In genomic region chr21:25573409-25574206, GRCh38 we compare ENCODE assay signal across 8 cellular contexts. TPM values are rescaled to one million over a fixed set of nuclear protein-coding genes. Genes with fewer than 3 reads are reported as not detected.
DNase-seq lines count a peak whose midpoint lies in the region; ATAC-seq, FAIRE-seq and TF ChIP-seq lines count a peak whose summit lies in the region.

No MANE protein-coding gene starts in this region.

- intact Hi-C loops in MCF 10A (cut with micrococcal nuclease), result loop anchor here (2.0 kb wide), 1 partner anchor 153 kb away; no protein-coding TSS in a partner anchor
- intact Hi-C loops in breast epithelium (cut with DNase I; ENCODE audit: low total_unique reads), result no loop called here
- intact Hi-C loops in prostate gland (cut with DNase I), result no loop called here

- BruUV-seq in MCF 10A (replicated peaks; lab: Mats Ljungman, UMichigan), result no TSS peak

- CTCF ChIA-PET in MCF 10A (lab: Yijun Ruan, JAX), result interaction anchor here (2.0 kb wide), 1 partner anchor 153 kb away, joined by 5 read pairs; no protein-coding TSS in a partner anchor

- H3K27me3 Mint-ChIP-seq in MCF 10A (ENCODE audit: insufficient read depth, unreplicated experiment), result no peaks in the 10 kb centered on the region
- H3K27me3 Mint-ChIP-seq in T-helper 17 cell, result no peaks in the 10 kb centered on the region
- H3K27me3 Mint-ChIP-seq in osteocyte (ENCODE audit: unreplicated experiment), result no peaks in the 10 kb centered on the region

- no peaks in the 10 kb centered on the region for H3K9me3 Mint-ChIP-seq in MCF 10A (ENCODE audit: unreplicated experiment)
- H3K9me3 Mint-ChIP-seq in osteocyte (ENCODE audit: unreplicated experiment), result no peaks in the 10 kb centered on the region

- H3K27ac Mint-ChIP-seq in MCF 10A (ENCODE audit: low read depth, unreplicated experiment) (no peak overlapping the region), T-helper 17 cell (peak overlapping the region; percentile 95), osteocyte (ENCODE audit: unreplicated experiment) (peak overlapping the region; percentile 84)

- H3K36me3 Mint-ChIP-seq in MCF 10A (ENCODE audit: insufficient read depth, unreplicated experiment) (peaks cover 11% of the 10 kb centered on the region), T-helper 17 cell (ENCODE audit: low read depth) (peaks cover 2% of the 10 kb centered on the region), osteocyte (ENCODE audit: unreplicated experiment) (peaks cover 14% of the 10 kb centered on the region)

- H3K4me3 ChIP-seq in breast epithelium (no peak overlapping the region), bronchial epithelial cell (ENCODE audit: low read depth, low read length) (no peak overlapping the region), prostate gland (no peak overlapping the region), right atrium auricular region (no peak overlapping the region)

- TF ChIP-seq POLR2A in breast epithelium (IDR thresholded peaks at IDR 0.05) (no peak), prostate gland (IDR thresholded peaks at IDR 0.05) (no peak)

- TF ChIP-seq CTCF in MCF 10A (IDR thresholded peaks at IDR 0.05; ENCODE audit: unreplicated experiment) (no peak), breast epithelium (IDR thresholded peaks at IDR 0.05) (no peak), bronchial epithelial cell (IDR thresholded peaks at IDR 0.05; ENCODE audit: insufficient read depth, low read length, severe bottlenecking) (no peak), osteocyte (IDR thresholded peaks at IDR 0.05) (no peak), prostate gland (IDR thresholded peaks at IDR 0.05) (no peak), right atrium auricular region (IDR thresholded peaks at IDR 0.05) (no peak)

- H3K27ac ChIP-seq in breast epithelium (no peak overlapping the region), prostate gland (peak overlapping the region in 1 of 2 donors; percentile 13), right atrium auricular region (no peak overlapping the region)

- H3K4me1 Mint-ChIP-seq in MCF 10A (ENCODE audit: insufficient read depth, unreplicated experiment), result peaks cover 5% of the 10 kb centered on the region
- peaks cover 43% of the 10 kb centered on the region for H3K4me1 Mint-ChIP-seq in T-helper 17 cell
- H3K4me1 Mint-ChIP-seq in osteocyte (ENCODE audit: unreplicated experiment), result peaks cover 30% of the 10 kb centered on the region

- WGBS in prostate gland, result 51% methylated on average over 6 of the region's 6 CpGs

- H3K27me3 ChIP-seq in breast epithelium (no peaks in the 10 kb centered on the region), bronchial epithelial cell (ENCODE audit: control insufficient read depth, insufficient read depth, low read length) (no peaks in the 10 kb centered on the region), prostate gland (replicated peaks; ENCODE audit: insufficient read depth) (no peaks in the 10 kb centered on the region), right atrium auricular region (no peaks in the 10 kb centered on the region)

- H3K4me1 ChIP-seq in breast epithelium (no peaks in the 10 kb centered on the region), prostate gland (replicated peaks) (no peaks in the 10 kb centered on the region), right atrium auricular region (no peaks in the 10 kb centered on the region)

- H3K9me3 ChIP-seq in breast epithelium (no peaks in the 10 kb centered on the region), T-helper 17 cell (ENCODE audit: control insufficient read depth, low read length, poor library complexity, severe bottlenecking) (no peaks in the 10 kb centered on the region), prostate gland (no peaks in the 10 kb centered on the region), right atrium auricular region (no peaks in the 10 kb centered on the region)

- no peak for FAIRE-seq in bronchial epithelial cell (lab: Jason Lieb, UNC)

- DNase-seq in MCF 10A (ENCODE audit: unreplicated experiment), result peak; percentile 70
- DNase-seq in breast epithelium (ENCODE audit: low spot score in 2 of 2), result no peak
- peak in 2 of 3 donors; percentile 13 to 36 for DNase-seq in T-helper 17 cell
- peak; percentile 95 for DNase-seq in bronchial epithelial cell (ENCODE audit: low read depth)
- no peak for DNase-seq in osteocyte (ENCODE audit: extremely low spot score, unreplicated experiment)
- no peak for DNase-seq in prostate gland (ENCODE audit: low spot score)
- no peak for DNase-seq in right atrium auricular region (ENCODE audit: low spot score)

- H3K4me3 Mint-ChIP-seq in MCF 10A (ENCODE audit: unreplicated experiment) (no peak overlapping the region), T-helper 17 cell (peak overlapping the region; percentile 86), osteocyte (ENCODE audit: unreplicated experiment) (no peak overlapping the region)

- ATAC-seq in HG03378 (IDR thresholded peaks at IDR 0.05; ENCODE audit: unreplicated experiment), result peak; percentile 26
- peak; percentile 80 for ATAC-seq in T-helper 17 cell

- H3K36me3 ChIP-seq in breast epithelium, result no peaks in the 10 kb centered on the region
- H3K36me3 ChIP-seq in bronchial epithelial cell (ENCODE audit: control insufficient read depth, insufficient read depth, low read length), result no peaks in the 10 kb centered on the region
- no peaks in the 10 kb centered on the region for H3K36me3 ChIP-seq in prostate gland
- no peaks in the 10 kb centered on the region for H3K36me3 ChIP-seq in right atrium auricular region

- POLR2A ChIA-PET in MCF 10A (lab: Yijun Ruan, JAX), result no interaction called here

RNA-seq across cellular contexts. Expression of gene MRPL39, which starts 33.7 kb away (rescaled TPM):
- total RNA-seq in MCF 10A (2022), result 29.2 and 37.1 TPM in 2 replicates
- total RNA-seq in breast epithelium, result 10 to 100 TPM; 13.0 to 28.2 (median 26.5) TPM
- total RNA-seq in T-helper 17 cell, result 1 to 10 TPM; 8.9 to 9.9 TPM
- 26.6 and 44.0 TPM in 2 replicates for total RNA-seq in bronchial epithelial cell
- total RNA-seq in osteocyte, result 20.0 and 24.3 TPM in 2 replicates
- 10 to 100 TPM; 15.4 to 15.8 TPM for total RNA-seq in prostate gland
- total RNA-seq in right atrium auricular region, result 10 to 100 TPM; 25.9 to 35.7 TPM

Comparison
In these comparisons a context has a peak if more than half of its experiments do, and no peak if none do; other contexts are left out.
1. DNase-seq: peak in MCF 10A (single experiment), T-helper 17 cell (2 of 3) and bronchial epithelial cell (single experiment); none in breast epithelium (0 of 2), osteocyte (single experiment), prostate gland (single experiment) and right atrium auricular region (single experiment).